ENCODE assay signal across 9 cellular contexts in the genomic region with DNA sequence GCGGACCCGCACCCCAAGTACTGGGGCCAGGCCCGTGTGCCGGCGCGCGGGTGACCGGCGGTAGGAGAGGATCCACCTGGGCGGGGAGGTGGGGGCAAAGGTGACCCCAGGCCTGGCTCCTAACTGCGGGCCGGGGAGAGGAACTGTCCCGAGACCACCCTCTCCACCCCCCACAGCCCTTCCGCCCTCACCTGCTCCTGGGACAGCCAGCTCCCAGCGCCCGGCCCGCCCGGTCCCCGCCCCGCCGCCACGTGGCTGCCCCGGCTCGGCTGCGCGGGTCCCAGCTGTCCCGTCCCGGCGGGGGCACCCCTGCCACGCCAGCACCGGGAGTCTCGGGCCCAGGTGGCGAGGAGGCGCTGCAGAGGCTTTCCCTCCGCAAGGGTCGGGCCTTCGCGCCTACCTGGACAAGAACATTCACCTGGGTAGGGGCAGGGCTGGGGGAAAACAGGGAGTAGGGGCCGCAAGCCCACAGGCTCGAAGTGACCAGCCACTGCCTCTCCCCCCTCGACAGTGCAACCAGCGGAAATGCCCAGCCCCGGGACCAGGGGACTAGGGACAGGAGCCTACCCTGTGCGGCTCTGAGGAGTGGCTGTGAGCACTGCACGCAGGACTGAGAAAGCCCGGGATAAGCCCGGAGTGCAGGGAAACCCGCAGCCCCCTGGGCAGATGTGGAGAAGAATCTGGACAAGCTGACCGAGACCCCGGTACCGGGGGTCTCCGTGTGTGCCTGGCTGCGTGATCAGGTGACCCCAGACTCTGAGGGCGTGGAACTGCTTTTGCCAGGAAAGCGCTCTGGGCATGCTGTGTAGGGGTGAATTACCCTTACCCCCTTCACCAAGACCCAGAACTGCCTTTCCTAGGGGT. TPM values are rescaled to one million over a fixed set of nuclear protein-coding genes. Genes with fewer than 3 reads are reported as not detected.
DNase-seq lines count a peak whose midpoint lies in the region; FAIRE-seq and TF ChIP-seq lines count a peak whose summit lies in the region.
"Had no signal": no experiment of that assay in that cellular context is flagged by ENCODE, and none has a peak within 500 bp of the region (broad histone marks: within the 10 kb centered on the region; RNA-seq: fewer than 3 reads in every experiment).

SLC12A8 (minus strand) TSS at position 240 of the 864 bp plus-strand sequence. CDS start 1,399 bp downstream, outside the sequence.

- H3K27me3 Mint-ChIP-seq in activated CD4-positive, alpha-beta T cell treated with anti-CD3 and anti-CD28 coated beads, Interleukin-2, amount 10 ng/mL, durations not matched to agents 24 days and 14 days, result peaks cover 57% of the 10 kb centered on the region
- H3K27me3 Mint-ChIP-seq in astrocyte (ENCODE audit: low read depth, unreplicated experiment), result peaks cover 15% of the 10 kb centered on the region

- H3K79me2 ChIP-seq in astrocyte (ENCODE audit: insufficient read depth, low read length), result no peaks in the 10 kb centered on the region

- H3K9ac ChIP-seq in astrocyte (ENCODE audit: low read length) (peak within 1 kb of the TSS; percentile 39), stomach smooth muscle (ENCODE audit: low read length in 2 of 2) (no peak within 1 kb of the TSS)

- no peaks in the 10 kb centered on the region for H3K9me3 Mint-ChIP-seq in activated CD4-positive, alpha-beta T cell treated with anti-CD3 and anti-CD28 coated beads, Interleukin-2, amount 10 ng/mL, durations not matched to agents 24 days and 14 days
- H3K9me3 Mint-ChIP-seq in astrocyte (ENCODE audit: unreplicated experiment), result no peaks in the 10 kb centered on the region

- H3K36me3 ChIP-seq in astrocyte (ENCODE audit: insufficient read depth, low read length), result no peaks in the 10 kb centered on the region
- no peaks in the 10 kb centered on the region for H3K36me3 ChIP-seq in stomach smooth muscle (ENCODE audit: control insufficient read depth in 2 of 2, insufficient read depth in 2 of 2, low read length in 2 of 2)

- peaks cover 17% of the 10 kb centered on the region for H3K4me1 Mint-ChIP-seq in activated CD4-positive, alpha-beta T cell treated with anti-CD3 and anti-CD28 coated beads, Interleukin-2, amount 10 ng/mL, durations not matched to agents 24 days and 14 days
- H3K4me1 Mint-ChIP-seq in astrocyte (ENCODE audit: low read depth, unreplicated experiment), result peaks cover 7% of the 10 kb centered on the region

- no peaks in the 10 kb centered on the region for H3K27me3 ChIP-seq in astrocyte (ENCODE audit: insufficient read depth, low read length)
- peaks cover 22 to 24% of the 10 kb centered on the region in 2 donors for H3K27me3 ChIP-seq in stomach smooth muscle (ENCODE audit: control insufficient read depth in 1 of 2, insufficient read depth in 2 of 2, low read length in 2 of 2)

- H3K27ac ChIP-seq in astrocyte (ENCODE audit: low read depth, low read length) (peak within 1 kb of the TSS; percentile 56), stomach smooth muscle (ENCODE audit: low read length) (no peak within 1 kb of the TSS)

- TF ChIP-seq CTCF in astrocyte (IDR thresholded peaks at IDR 0.05; ENCODE audit: insufficient read depth, low read depth, low read length), result no peak

- no peaks in the 10 kb centered on the region for H4K20me1 ChIP-seq in astrocyte (ENCODE audit: insufficient read depth, low read length)

- no peaks in the 10 kb centered on the region for H3K9me3 ChIP-seq in astrocyte (ENCODE audit: insufficient read depth, low read depth, low read length)
- no peaks in the 10 kb centered on the region for H3K9me3 ChIP-seq in stomach smooth muscle (ENCODE audit: control insufficient read depth in 2 of 2, low read length in 2 of 2)

- peak within 1 kb of the TSS; percentile 86 for H3K4me2 ChIP-seq in astrocyte (ENCODE audit: low read length)

- intact Hi-C loops in activated CD4-positive, alpha-beta T cell treated with anti-CD3 and anti-CD28 coated beads, Interleukin-2, amount 10 ng/mL, durations not matched to agents 24 days and 14 days (cut with micrococcal nuclease), result no loop called here

- peak within 1 kb of the TSS; percentile 52 for H3K4me3 ChIP-seq in astrocyte (ENCODE audit: insufficient read depth, low read depth, low read length)
- H3K4me3 ChIP-seq in stomach smooth muscle (ENCODE audit: low read length in 2 of 2), result peak within 1 kb of the TSS; percentile 49 to 66

- peak within 1 kb of the TSS; percentile 69 for H2AFZ ChIP-seq in astrocyte (ENCODE audit: low read depth, low read length)

- no peaks in the 10 kb centered on the region for H3K36me3 Mint-ChIP-seq in activated CD4-positive, alpha-beta T cell treated with anti-CD3 and anti-CD28 coated beads, Interleukin-2, amount 10 ng/mL, durations not matched to agents 24 days and 14 days (ENCODE audit: low read depth)
- H3K36me3 Mint-ChIP-seq in astrocyte (ENCODE audit: low read depth, unreplicated experiment), result no peaks in the 10 kb centered on the region

- H3K4me1 ChIP-seq in astrocyte (ENCODE audit: insufficient read depth, low read length) (peaks cover 28% of the 10 kb centered on the region), stomach smooth muscle (ENCODE audit: control insufficient read depth, insufficient read depth, low read length) (peaks cover 13% of the 10 kb centered on the region)

- peak within 1 kb of the TSS; percentile 33 for H3K4me3 Mint-ChIP-seq in activated CD4-positive, alpha-beta T cell treated with anti-CD3 and anti-CD28 coated beads, Interleukin-2, amount 10 ng/mL, durations not matched to agents 24 days and 14 days
- peak within 1 kb of the TSS; percentile 76 for H3K4me3 Mint-ChIP-seq in astrocyte (ENCODE audit: unreplicated experiment)

- no peak for FAIRE-seq in astrocyte (lab: Jason Lieb, UNC)
- FAIRE-seq: G401.6 had no signal

- no peak within 1 kb of the TSS for H3K27ac Mint-ChIP-seq in activated CD4-positive, alpha-beta T cell treated with anti-CD3 and anti-CD28 coated beads, Interleukin-2, amount 10 ng/mL, durations not matched to agents 24 days and 14 days
- peak within 1 kb of the TSS; percentile 47 for H3K27ac Mint-ChIP-seq in astrocyte (ENCODE audit: unreplicated experiment)

- DNase-seq in activated CD4-positive, alpha-beta T cell treated with anti-CD3 and anti-CD28 coated beads, Interleukin-2, amount 10 ng/mL, durations not matched to agents 24 days and 14 days, result peak; percentile 59
- DNase-seq in activated CD4-positive, alpha-beta T cell treated with anti-CD3 and anti-CD28 coated beads, Interleukin-2, amount 50 U/mL, for 48 hours, result no peak
- no peak for DNase-seq in astrocyte (ENCODE audit: low read depth)
- DNase-seq in kidney tubule cell (ENCODE audit: low spot score), result peak; percentile 47
- DNase-seq in NCI-H345 treated with DMSO at 0.1 percent for 48 hours (lab: John Stamatoyannopoulos, UW; ENCODE audit: unreplicated experiment), result no peak
- no peak for DNase-seq in CD1c-positive myeloid dendritic cell (ENCODE audit: extremely low spot score)
- no peak for DNase-seq in NCI-H1092 treated with DMSO at 0.1 percent for 48 hours (lab: John Stamatoyannopoulos, UW)

RNA-seq across cellular contexts. Expression of gene SLC12A8, which starts in this region (rescaled TPM):
- total RNA-seq in activated CD4-positive, alpha-beta T cell treated with anti-CD3 and anti-CD28 coated beads, Interleukin-2, amount 10 ng/mL, durations not matched to agents 24 days and 14 days, result 1.1 and 1.2 TPM in 2 replicates
- total RNA-seq in astrocyte, result 4.2 and 4.4 TPM in 2 replicates

Comparison
In these comparisons a context has a peak if more than half of its experiments do, and no peak if none do; other contexts are left out.
1. DNase-seq: peak in activated CD4-positive, alpha-beta T cell treated with anti-CD3 and anti-CD28 coated beads, Interleukin-2, amount 10 ng/mL, durations not matched to agents 24 days and 14 days (single experiment) and kidney tubule cell (single experiment); none in activated CD4-positive, alpha-beta T cell treated with anti-CD3 and anti-CD28 coated beads, Interleukin-2, amount 50 U/mL, for 48 hours (0 of 2), astrocyte (single experiment), NCI-H345 treated with DMSO at 0.1 percent for 48 hours (single experiment), CD1c-positive myeloid dendritic cell (single experiment) and NCI-H1092 treated with DMSO at 0.1 percent for 48 hours (single experiment).